Comparison of ENCODE assay signal across 8 cellular contexts in genomic region chr22:37659066-37659896, GRCh38. TPM values are rescaled to one million over a fixed set of nuclear protein-coding genes. Genes with fewer than 3 reads are reported as not detected.
DNase-seq lines count a peak whose midpoint lies in the region; ATAC-seq, FAIRE-seq and TF ChIP-seq lines count a peak whose summit lies in the region.

No MANE protein-coding gene starts in this region.

- peak; percentile 59 for FAIRE-seq in GM18507 (lab: Jason Lieb, UNC)

- no peaks in the 10 kb centered on the region for H3K9me3 ChIP-seq in right cardiac atrium (ENCODE audit: control insufficient read depth, low read length)

- intact Hi-C loops in right cardiac atrium (cut with DNase I) = no loop called here

- H3K27ac ChIP-seq in 22Rv1 (peak overlapping the region; percentile 74), right cardiac atrium (ENCODE audit: low read length) (no peak overlapping the region), skin epidermis (peak overlapping the region in 9 of 21 experiments; percentile 44 to 81 (median 61))

- no peaks in the 10 kb centered on the region for H3K27me3 ChIP-seq in right cardiac atrium (ENCODE audit: control insufficient read depth, insufficient read depth)

- DNase-seq in GM18507 (ENCODE audit: extremely low spot score, insufficient read length, low read depth) (no peak), right cardiac atrium (no peak), SKM-1 treated with dmso at 0.1 percent for 144 hours (lab: John Stamatoyannopoulos, UW; ENCODE audit: unreplicated experiment) (no peak), SKM-1 (lab: John Stamatoyannopoulos, UW; ENCODE audit: unreplicated experiment) (no peak)
- peak; percentile 40 for DNase-seq in activated CD8-positive, alpha-beta memory T cell treated with anti-CD3 and anti-CD28 coated beads, Interleukin-2, amount 50 U/mL, for 4 hours

- ATAC-seq in HG03342 (IDR thresholded peaks at IDR 0.05; ENCODE audit: unreplicated experiment) (peak; percentile 7), right cardiac atrium (no peak)

- peaks cover 14% of the 10 kb centered on the region for H3K4me1 ChIP-seq in right cardiac atrium (ENCODE audit: control insufficient read depth, insufficient read depth, low read length)

- no peak for TF ChIP-seq CTCF in 22Rv1 (IDR thresholded peaks at IDR 0.05)

- H3K4me3 ChIP-seq in right cardiac atrium (ENCODE audit: low read length) (peak overlapping the region; percentile 66), skin epidermis (peak overlapping the region; percentile 32 to 71 (median 46))

- 2% methylated on average over 68 of the region's 68 CpGs for WGBS in right cardiac atrium

RNA-seq across cellular contexts. Expression of gene PDXP, which starts 0.8 kb away (rescaled TPM):
- 10 to 100 TPM; 18.6 to 21.7 (median 20.4) TPM for total RNA-seq in right cardiac atrium
- polyA plus RNA-seq in right cardiac atrium = 21.0 TPM

RNA-seq across cellular contexts. Expression of gene LGALS1, which starts 16.2 kb away (rescaled TPM):
- 100 to 1,000 TPM; 438 to 693 (median 551) TPM for total RNA-seq in right cardiac atrium
- 1,338 TPM for polyA plus RNA-seq in right cardiac atrium

RNA-seq across cellular contexts. Expression of gene SH3BP1, which starts 19.8 kb away (rescaled TPM):
- total RNA-seq in right cardiac atrium = 1 to 10 TPM; 1.9 to 4.8 (median 3.1) TPM
- 1.4 TPM for polyA plus RNA-seq in right cardiac atrium

RNA-seq across cellular contexts. Expression of gene NOL12, which starts 26.9 kb away (rescaled TPM):
- total RNA-seq in right cardiac atrium = 10 to 100 TPM; 13.5 to 16.4 (median 14.4) TPM
- polyA plus RNA-seq in right cardiac atrium = 16.3 TPM

RNA-seq across cellular contexts. Expression of gene TRIOBP, which starts 37.6 kb away (rescaled TPM):
- total RNA-seq in right cardiac atrium = 100 to 1,000 TPM in 1 of 4 donors, 10 to 100 TPM in 3; 84.8 to 105 (median 92.5) TPM
- polyA plus RNA-seq in right cardiac atrium = 82.1 TPM
